22 cellular contexts compared by ENCODE assay signal in the genomic region with DNA sequence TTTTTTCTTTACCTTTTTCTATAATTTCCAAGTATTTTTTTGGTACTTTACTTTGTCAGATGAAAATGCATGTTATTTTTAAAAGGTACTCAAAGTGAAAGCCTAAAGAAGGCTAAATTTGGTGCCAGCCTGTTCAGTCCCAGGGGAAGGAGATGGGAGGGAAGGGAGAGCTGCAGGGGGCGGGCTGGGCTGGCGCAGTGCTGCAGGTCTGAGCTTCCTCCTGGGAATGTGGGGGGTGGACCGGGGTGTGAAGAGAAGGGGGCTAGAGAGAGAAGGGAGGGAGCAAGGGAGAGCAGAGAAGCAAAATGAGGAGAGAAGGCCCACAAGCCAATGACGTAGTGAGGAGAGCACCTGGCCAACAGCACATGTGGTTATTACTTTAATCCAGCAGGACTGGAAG.
DNase-seq lines count a peak whose midpoint lies in the region; ATAC-seq, FAIRE-seq and TF ChIP-seq lines count a peak whose summit lies in the region.
"Had no signal": no experiment of that assay in that cellular context is flagged by ENCODE, and none has a peak within 500 bp of the region (broad histone marks: within the 10 kb centered on the region; RNA-seq: fewer than 3 reads in every experiment).

No MANE protein-coding gene starts in this region.

- peak overlapping the region; percentile 26 for H2AK9ac ChIP-seq in IMR-90 (replicated peaks; ENCODE audit: low read depth, low read length, poor library complexity)

- no peak for TF ChIP-seq POLR2A in IMR-90 (IDR thresholded peaks at IDR 0.05; ENCODE audit: low read depth, low read length)
- TF ChIP-seq POLR2A in adrenal gland (IDR thresholded peaks at IDR 0.05) = no peak

- H3K9ac ChIP-seq in IMR-90 (ENCODE audit: low read depth, low read length) (no peak overlapping the region), trophoblast cell (ENCODE audit: low read length) (no peak overlapping the region), kidney (ENCODE audit: low read length in 2 of 2) (no peak overlapping the region)
- H3K9ac ChIP-seq: GM23248 had no signal

- no peak for ATAC-seq in Right ventricle myocardium inferior
- no peak for ATAC-seq in IMR-90 (ENCODE audit: low read depth)
- ATAC-seq: A549 had no signal

- no peaks in the 10 kb centered on the region for H4K20me1 ChIP-seq in IMR-90 (ENCODE audit: insufficient read depth, low read length)

- H3K4me3 ChIP-seq in left ventricle myocardium inferior (no peak overlapping the region), IMR-90 (ENCODE audit: insufficient read depth, low read depth, low read length) (no peak overlapping the region), trophoblast cell (ENCODE audit: low read depth, low read length) (no peak overlapping the region), WERI-Rb-1 (ENCODE audit: low read depth, low read length) (no peak overlapping the region), adrenal gland (no peak overlapping the region), kidney (ENCODE audit: low read length in 2 of 2) (no peak overlapping the region)
- H3K4me3 ChIP-seq: A549, GM23248 had no signal

- peak overlapping the region; percentile 99 for H2BK20ac ChIP-seq in IMR-90 (ENCODE audit: low read depth, low read length)

- H3K4me1 ChIP-seq in left ventricle myocardium inferior (peaks cover 49% of the 10 kb centered on the region), IMR-90 (ENCODE audit: control insufficient read depth, insufficient read depth, low read length) (peaks cover 20% of the 10 kb centered on the region), trophoblast cell (ENCODE audit: control insufficient read depth in 1 of 2, insufficient read depth in 2 of 2, low read length in 2 of 2) (no peaks in the 10 kb centered on the region), adrenal gland (replicated peaks in 1 of 2) (no peaks in the 10 kb centered on the region), kidney (ENCODE audit: control insufficient read depth in 1 of 2, insufficient read depth in 1 of 2, low read depth in 1 of 2, low read length in 2 of 2) (no peaks in the 10 kb centered on the region)
- H3K4me1 ChIP-seq: A549, Caco-2 had no signal

- H4K91ac ChIP-seq in IMR-90 (ENCODE audit: insufficient read depth, low read depth, low read length) (no peak overlapping the region; the same call in 1 of the 2 replicates), trophoblast cell (ENCODE audit: low read depth, low read length) (no peak overlapping the region)

- H2AK5ac ChIP-seq in IMR-90 (ENCODE audit: low read depth, low read length) (peak overlapping the region; percentile 88; the same call in 1 of the 2 replicates), trophoblast cell (ENCODE audit: low read length) (no peak overlapping the region)

- H3K27me3 ChIP-seq in left ventricle myocardium inferior (ENCODE audit: low read depth) = no peaks in the 10 kb centered on the region
- no peaks in the 10 kb centered on the region for H3K27me3 ChIP-seq in IMR-90 (ENCODE audit: control insufficient read depth, insufficient read depth, low read length)
- no peaks in the 10 kb centered on the region for H3K27me3 ChIP-seq in trophoblast cell (ENCODE audit: insufficient read depth, low read length)
- peaks cover 59% of the 10 kb centered on the region for H3K27me3 ChIP-seq in WERI-Rb-1 (ENCODE audit: insufficient read depth, low read depth, severe bottlenecking)
- no peaks in the 10 kb centered on the region for H3K27me3 ChIP-seq in adrenal gland

- FAIRE-seq in kidney (lab: Jason Lieb, UNC) = no peak
- FAIRE-seq: A549, D721Med, GM12892, GM18507, HTR-8/SVneo had no signal

- H4K12ac ChIP-seq in trophoblast cell (ENCODE audit: low read depth, low read length) = no peak overlapping the region

- H3K36me3 ChIP-seq in left ventricle myocardium inferior (no peaks in the 10 kb centered on the region), IMR-90 (ENCODE audit: control insufficient read depth, insufficient read depth, low read length) (no peaks in the 10 kb centered on the region), trophoblast cell (ENCODE audit: control insufficient read depth in 1 of 2, insufficient read depth in 2 of 2, low read length in 2 of 2) (no peaks in the 10 kb centered on the region), WERI-Rb-1 (no peaks in the 10 kb centered on the region), adrenal gland (replicated peaks in 1 of 2) (no peaks in the 10 kb centered on the region), kidney (ENCODE audit: control insufficient read depth in 1 of 2, insufficient read depth in 2 of 2, low read length in 2 of 2) (no peaks in the 10 kb centered on the region)

- TF ChIP-seq RAD21 in IMR-90 (IDR thresholded peaks at IDR 0.05; ENCODE audit: low read length) = no peak

- H2AFZ ChIP-seq in IMR-90 (replicated peaks; ENCODE audit: low read length, poor library complexity) (no peak overlapping the region), trophoblast cell (ENCODE audit: insufficient read depth, low read length, poor library complexity) (no peak overlapping the region)
- H2AFZ ChIP-seq: GM23248 had no signal

- no peak overlapping the region for H3K18ac ChIP-seq in IMR-90 (ENCODE audit: low read depth, low read length)
- H3K18ac ChIP-seq in trophoblast cell (ENCODE audit: low read length) = no peak overlapping the region

- no peak overlapping the region for H3K14ac ChIP-seq in IMR-90 (replicated peaks; ENCODE audit: low read depth, low read length)
- no peak overlapping the region for H3K14ac ChIP-seq in trophoblast cell (ENCODE audit: low read length)

- no peak overlapping the region for H4K5ac ChIP-seq in IMR-90 (ENCODE audit: low read depth, low read length)

- no peak overlapping the region for H2BK5ac ChIP-seq in IMR-90 (ENCODE audit: low read depth, low read length, poor library complexity, severe bottlenecking)
- H2BK5ac ChIP-seq in trophoblast cell (ENCODE audit: low read depth, low read length, poor library complexity) = no peak overlapping the region

- no peak overlapping the region for H2BK12ac ChIP-seq in trophoblast cell (ENCODE audit: low read length)

- H4K8ac ChIP-seq in IMR-90 (ENCODE audit: low read depth in 2 of 2, low read length in 2 of 2) (no peak overlapping the region), trophoblast cell (ENCODE audit: low read depth, low read length) (no peak overlapping the region)

- BruUV-seq in IMR-90 (replicated peaks; lab: Mats Ljungman, UMichigan) = no TSS peak

- intact Hi-C loops in left ventricle myocardium inferior (cut with micrococcal nuclease) (no loop called here), Right ventricle myocardium inferior (cut with DNase I) (loop anchor here (10.0 kb wide), 1 partner anchor 186 kb away; no protein-coding TSS in a partner anchor), IMR-90 (cut with micrococcal nuclease) (no loop called here), adrenal gland (cut with DNase I) (no loop called here), kidney (cut with DNase I) (no loop called here)

- H3K79me2 ChIP-seq in trophoblast cell (ENCODE audit: control insufficient read depth, insufficient read depth, low read length, poor library complexity) = no peaks in the 10 kb centered on the region

- H3K23ac ChIP-seq in IMR-90 (ENCODE audit: low read depth, low read length) (no peak overlapping the region), trophoblast cell (ENCODE audit: low read length) (peak overlapping the region; percentile 67)

- H3K9me1 ChIP-seq in IMR-90 (ENCODE audit: insufficient read depth, low read length) = peaks cover 22% of the 10 kb centered on the region

- no peaks in the 10 kb centered on the region for H3K9me3 ChIP-seq in left ventricle myocardium inferior (replicated peaks)
- no peaks in the 10 kb centered on the region for H3K9me3 ChIP-seq in IMR-90 (ENCODE audit: control insufficient read depth, insufficient read depth, low read length)
- peaks cover 2% of the 10 kb centered on the region for H3K9me3 ChIP-seq in trophoblast cell (ENCODE audit: insufficient read depth, low read depth, low read length)
- no peaks in the 10 kb centered on the region for H3K9me3 ChIP-seq in WERI-Rb-1 (ENCODE audit: severe bottlenecking)
- H3K9me3 ChIP-seq in adrenal gland (replicated peaks in 1 of 3) = no peaks in the 10 kb centered on the region
- no peaks in the 10 kb centered on the region for H3K9me3 ChIP-seq in kidney (ENCODE audit: control insufficient read depth in 1 of 2, low read length in 2 of 2)
- H3K9me3 ChIP-seq: A549, Caco-2 had no signal

- TF ChIP-seq CTCF in left ventricle myocardium inferior (IDR thresholded peaks at IDR 0.05; ENCODE audit: borderline replicate concordance) (no peak), IMR-90 (conservative IDR thresholded peaks at IDR 0.05; ENCODE audit: low read depth, low read length) (no peak), WERI-Rb-1 (IDR thresholded peaks at IDR 0.05; ENCODE audit: low read depth, low read length) (no peak), adrenal gland (IDR thresholded peaks at IDR 0.05) (no peak), kidney (IDR thresholded peaks at IDR 0.05; ENCODE audit: borderline replicate concordance, extremely low read depth, insufficient read depth) (no peak)

- H3K4me2 ChIP-seq in IMR-90 (ENCODE audit: low read depth, low read length) = no peak overlapping the region
- no peak overlapping the region for H3K4me2 ChIP-seq in trophoblast cell (ENCODE audit: low read length)
- H3K4me2 ChIP-seq: A549 had no signal

- peak overlapping the region; percentile 33 for H3K4ac ChIP-seq in IMR-90 (ENCODE audit: low read depth, low read length)
- H3K4ac ChIP-seq in trophoblast cell (ENCODE audit: low read depth, low read length) = no peak overlapping the region

- POLR2A ChIA-PET in IMR-90 (lab: Charles Lee; ENCODE audit: unreplicated experiment) = no interaction called here

- WGBS in IMR-90 (ENCODE audit: extremely low coverage in 2 of 2, insufficient read length in 1 of 2), 2 experiments = no CpG with 5 or more reads among the region's 4 CpGs
- WGBS in trophoblast cell (ENCODE audit: extremely low coverage, insufficient coverage, insufficient read length) = no CpG with 5 or more reads among the region's 4 CpGs
- 54 to 67% (median 57%) methylated on average over 4 of the region's 4 CpGs for WGBS in adrenal gland, 4 donors

- no peaks in the 10 kb centered on the region for H3K79me1 ChIP-seq in IMR-90 (ENCODE audit: low read depth in 1 of 2, low read length in 2 of 2)
- H3K79me1 ChIP-seq in trophoblast cell (ENCODE audit: low read length) = no peaks in the 10 kb centered on the region

- DNase-seq in left ventricle myocardium inferior (no peak), Right ventricle myocardium inferior (ENCODE audit: missing footprints) (no peak), IMR-90 (no peak), islet precursor cell (peak; percentile 2), trophoblast cell (no peak), WERI-Rb-1 (no peak), adrenal gland (no peak), kidney (no peak)
- DNase-seq: AML-193; Caco-2; CD4-positive, alpha-beta T cell; DMS79; GDM1; GM23248; H9 had no signal

- in situ Hi-C loops in IMR-90 (cut with MboI; ENCODE audit: low sequenced_read_pairs) = no loop called here

- H3K56ac ChIP-seq in IMR-90 (ENCODE audit: extremely low read depth, insufficient read depth, low read length) = no peak overlapping the region

- H2BK15ac ChIP-seq in IMR-90 (ENCODE audit: low read depth, low read length) = peak overlapping the region; percentile 68; the same call in 1 of the 3 replicates

- H3K27ac ChIP-seq in left ventricle myocardium inferior (replicated peaks) = peak overlapping the region; percentile 90
- H3K27ac ChIP-seq in IMR-90 (ENCODE audit: insufficient read depth, low read length) = no peak overlapping the region
- H3K27ac ChIP-seq in trophoblast cell (ENCODE audit: low read depth, low read length) = no peak overlapping the region
- no peak overlapping the region for H3K27ac ChIP-seq in WERI-Rb-1
- no peak overlapping the region for H3K27ac ChIP-seq in adrenal gland
- no peak overlapping the region for H3K27ac ChIP-seq in kidney (ENCODE audit: low read depth in 2 of 2, low read length in 2 of 2)
- H3K27ac ChIP-seq: 22Rv1, A549, C4-2B, GM23248 had no signal

- H2BK120ac ChIP-seq in IMR-90 (ENCODE audit: low read depth, low read length) (peak overlapping the region; percentile 99), trophoblast cell (ENCODE audit: insufficient read depth, low read length, poor library complexity) (no peak overlapping the region)

- CTCF ChIA-PET in IMR-90 (lab: Yijun Ruan, JAX) = no interaction called here

- dilution Hi-C loops in IMR-90 (cut with HindIII; ENCODE audit: low sequenced_read_pairs, unreplicated experiment) = no loop called here
